In genomic region chr7:45938626-45939302, GRCh38 we compare ENCODE assay signal across 16 cellular contexts. TPM values are rescaled to one million over a fixed set of nuclear protein-coding genes. Genes with fewer than 3 reads are reported as not detected.
DNase-seq lines count a peak whose midpoint lies in the region; ATAC-seq, FAIRE-seq and TF ChIP-seq lines count a peak whose summit lies in the region.
"Had no signal": no experiment of that assay in that cellular context is flagged by ENCODE, and none has a peak within 500 bp of the region (broad histone marks: within the 10 kb centered on the region; RNA-seq: fewer than 3 reads in every experiment).

No MANE protein-coding gene starts in this region.

- H3K27ac Mint-ChIP-seq in T-helper 17 cell, result no peak overlapping the region
- H3K27ac Mint-ChIP-seq: activated naive CD8-positive, alpha-beta T cell treated with anti-CD3 and anti-CD28 coated beads, Interleukin-2, amount 50 U/mL, for 24 hours had no signal

- POLR2A ChIA-PET in GM12878 (lab: Charles Lee), result interaction anchor here (0.5 kb wide), 1 partner anchor 343 kb away, joined by 7 read pairs; no protein-coding TSS in a partner anchor

- CTCF ChIA-PET in GM12878 (lab: Yijun Ruan, JAX), result interaction anchor here (1.3 to 3.5 kb wide), 3 partner anchors 13 to 21 kb away, joined by 3 to 15 read pairs (median 7); no protein-coding TSS in a partner anchor

- H2AFZ ChIP-seq in Karpas-422 (ENCODE audit: low read length) (no peak overlapping the region), GM12878 (ENCODE audit: control insufficient read depth, low read depth, low read length) (no peak overlapping the region)
- H2AFZ ChIP-seq: GM23248 had no signal

- 49% methylated on average over 22 of the region's 22 CpGs for WGBS in GM12878 (ENCODE audit: insufficient coverage, insufficient replicate concordance, low lambda C conversion rate, missing lambda C conversion rate)
- WGBS in liver, result 85% methylated on average over 22 of the region's 22 CpGs

- DNase-seq in DMS53 (lab: John Stamatoyannopoulos, UW) (peak; percentile 74), Karpas-422 (peak; percentile 41), GM12878 (ENCODE audit: low read depth, low spot score) (no peak), nucleus accumbens (lab: John Stamatoyannopoulos, UW) (no peak), T-helper 17 cell (no peak), kidney (no peak)
- DNase-seq: activated naive CD8-positive, alpha-beta T cell treated with anti-CD3 and anti-CD28 coated beads, Interleukin-2, amount 50 U/mL, for 24 hours; C1 segment of cervical spinal cord; dorsolateral prefrontal cortex; GM23248; NCI-H1930; pancreas had no signal

- H3K9ac ChIP-seq in Karpas-422 (ENCODE audit: low read length), result no peak overlapping the region
- H3K9ac ChIP-seq in GM12878 (ENCODE audit: control insufficient read depth, insufficient read depth, low read length), result no peak overlapping the region
- H3K9ac ChIP-seq in liver (ENCODE audit: low read depth in 1 of 2, low read length in 2 of 2), result no peak overlapping the region
- H3K9ac ChIP-seq in kidney (ENCODE audit: low read length in 2 of 2), result no peak overlapping the region
- H3K9ac ChIP-seq: GM23248 had no signal

- TF ChIP-seq RAD21 in GM12878 (IDR thresholded peaks at IDR 0.05; ENCODE audit: insufficient read depth, low read depth, low read length), result no peak
- peak in 1 of 2 donors; percentile 62 for TF ChIP-seq RAD21 in liver (IDR thresholded peaks at IDR 0.05)

- TF ChIP-seq CTCF in GM12878 (IDR thresholded peaks at IDR 0.05 in 2 of 3, conservative IDR thresholded peaks at IDR 0.05 in 1 of 3; ENCODE audit: control insufficient read depth in 2 of 3, extremely low read depth in 1 of 3, insufficient read depth in 1 of 3, low read depth in 3 of 3, low read length in 3 of 3) (peak in 1 of 3 experiments; percentile 21; a peak in 1 of 6 replicates), liver (IDR thresholded peaks at IDR 0.05; ENCODE audit: low read depth, low read length, missing input control) (peak; percentile 14), kidney (IDR thresholded peaks at IDR 0.05; ENCODE audit: borderline replicate concordance, extremely low read depth, insufficient read depth) (no peak)

- intact Hi-C loops in GM12878 (cut with micrococcal nuclease; ENCODE audit: unreplicated experiment) (no loop called here), kidney (cut with DNase I) (no loop called here)

- no peaks in the 10 kb centered on the region for H3K9me3 ChIP-seq in Karpas-422 (ENCODE audit: low read length)
- no peaks in the 10 kb centered on the region for H3K9me3 ChIP-seq in GM12878 (replicated peaks; ENCODE audit: control insufficient read depth, insufficient read depth, low read length)
- no peaks in the 10 kb centered on the region for H3K9me3 ChIP-seq in liver (ENCODE audit: control insufficient read depth in 4 of 4, low read length in 3 of 4)
- H3K9me3 ChIP-seq in T-helper 17 cell (ENCODE audit: control insufficient read depth, low read length, poor library complexity, severe bottlenecking), result no peaks in the 10 kb centered on the region
- no peaks in the 10 kb centered on the region for H3K9me3 ChIP-seq in kidney (ENCODE audit: control insufficient read depth in 1 of 2, low read length in 2 of 2)
- H3K9me3 ChIP-seq: pancreas had no signal

- H3K79me2 ChIP-seq in Karpas-422 (ENCODE audit: low read length) (no peaks in the 10 kb centered on the region), GM12878 (ENCODE audit: control insufficient read depth, insufficient read depth, low read length) (no peaks in the 10 kb centered on the region)

- H3K36me3 Mint-ChIP-seq in T-helper 17 cell (ENCODE audit: low read depth), result no peaks in the 10 kb centered on the region

- in situ Hi-C loops in GM12878 (cut with MboI), result no loop called here

- H3K27ac ChIP-seq in Karpas-422 (ENCODE audit: low read length), result no peak overlapping the region
- no peak overlapping the region for H3K27ac ChIP-seq in GM12878 (ENCODE audit: control insufficient read depth, insufficient read depth)
- no peak overlapping the region for H3K27ac ChIP-seq in liver (ENCODE audit: low read depth in 1 of 2, low read length in 2 of 2)
- H3K27ac ChIP-seq in kidney (ENCODE audit: low read depth in 2 of 2, low read length in 2 of 2), result no peak overlapping the region
- H3K27ac ChIP-seq: dorsolateral prefrontal cortex, GM23248, pancreas had no signal

- H3K4me3 ChIP-seq in Karpas-422 (ENCODE audit: low read length), result no peak overlapping the region
- no peak overlapping the region for H3K4me3 ChIP-seq in GM12878
- H3K4me3 ChIP-seq in liver (ENCODE audit: low read depth in 1 of 3, low read length in 3 of 3), result no peak overlapping the region
- H3K4me3 ChIP-seq in kidney (ENCODE audit: low read length in 2 of 2), result no peak overlapping the region
- H3K4me3 ChIP-seq: dorsolateral prefrontal cortex, GM23248, pancreas had no signal

- H3K36me3 ChIP-seq in Karpas-422 (ENCODE audit: insufficient read depth, low read length) (no peaks in the 10 kb centered on the region), GM12878 (ENCODE audit: control insufficient read depth in 2 of 2, insufficient read depth in 2 of 2, low read length in 1 of 2) (no peaks in the 10 kb centered on the region), liver (ENCODE audit: control insufficient read depth in 4 of 4, insufficient read depth in 3 of 4, low read depth in 1 of 4, low read length in 3 of 4) (no peaks in the 10 kb centered on the region), kidney (ENCODE audit: control insufficient read depth in 1 of 2, insufficient read depth in 2 of 2, low read length in 2 of 2) (no peaks in the 10 kb centered on the region)
- H3K36me3 ChIP-seq: pancreas had no signal

- RAD21 ChIA-PET in GM12878 (lab: Charles Lee; ENCODE audit: unreplicated experiment), result interaction anchor here (1.0 to 1.4 kb wide), 2 partner anchors 16 to 216 kb away, joined by 3 to 5 read pairs; no protein-coding TSS in a partner anchor

- H4K20me1 ChIP-seq in Karpas-422 (ENCODE audit: insufficient read depth, low read depth, low read length) (no peaks in the 10 kb centered on the region), GM12878 (ENCODE audit: control insufficient read depth, insufficient read depth) (no peaks in the 10 kb centered on the region)

- peaks cover 5% of the 10 kb centered on the region for H3K27me3 Mint-ChIP-seq in T-helper 17 cell

- peaks cover 3% of the 10 kb centered on the region for H3K4me1 Mint-ChIP-seq in T-helper 17 cell

- TF ChIP-seq EP300 in GM12878 (IDR thresholded peaks at IDR 0.05; ENCODE audit: borderline replicate concordance in 1 of 2, control insufficient read depth in 1 of 2, low read depth in 2 of 2, low read length in 2 of 2), result no peak

- SMC1A ChIA-PET in GM12878 (lab: Charles Lee; ENCODE audit: uncharacterized antibody, unreplicated experiment), result interaction anchor here (0.9 to 1.2 kb wide), 2 partner anchors 16 to 17 kb away, joined by 3 read pairs; no protein-coding TSS in a partner anchor

- no peaks in the 10 kb centered on the region for H3K4me1 ChIP-seq in Karpas-422 (ENCODE audit: low read length)
- no peaks in the 10 kb centered on the region for H3K4me1 ChIP-seq in GM12878 (ENCODE audit: control insufficient read depth, insufficient read depth, low read length)
- no peaks in the 10 kb centered on the region for H3K4me1 ChIP-seq in liver (ENCODE audit: control insufficient read depth in 4 of 4, insufficient read depth in 4 of 4, low read length in 3 of 4)
- no peaks in the 10 kb centered on the region for H3K4me1 ChIP-seq in kidney (ENCODE audit: control insufficient read depth in 1 of 2, insufficient read depth in 1 of 2, low read depth in 1 of 2, low read length in 2 of 2)
- H3K4me1 ChIP-seq: pancreas had no signal

- no peaks in the 10 kb centered on the region for H3K9me2 ChIP-seq in Karpas-422 (replicated peaks; ENCODE audit: insufficient read depth, low read length)

- H3K4me2 ChIP-seq in Karpas-422 (ENCODE audit: low read depth, low read length, poor library complexity, severe bottlenecking) (no peak overlapping the region), GM12878 (ENCODE audit: control insufficient read depth, insufficient read depth) (no peak overlapping the region)

- ATAC-seq in GM12878 (no peak; the same call in 2 of the 3 replicates), esophagus mucosa (no peak), T-helper 17 cell (no peak)
- ATAC-seq: activated naive CD8-positive, alpha-beta T cell treated with anti-CD3 and anti-CD28 coated beads, Interleukin-2, amount 50 U/mL, for 24 hours had no signal

- H3K4me3 Mint-ChIP-seq in T-helper 17 cell, result no peak overlapping the region
- H3K4me3 Mint-ChIP-seq: activated naive CD8-positive, alpha-beta T cell treated with anti-CD3 and anti-CD28 coated beads, Interleukin-2, amount 50 U/mL, for 24 hours had no signal

- no peak for TF ChIP-seq POLR2A in GM12878 (IDR thresholded peaks at IDR 0.05; ENCODE audit: low read depth, low read length)

- FAIRE-seq in GM12878 (lab: Jason Lieb, UNC) (no peak), kidney (lab: Jason Lieb, UNC) (no peak)
- FAIRE-seq: pancreas had no signal

- no TSS peak for BruUV-seq in GM12878 (replicated peaks; lab: Mats Ljungman, UMichigan)

- no peaks in the 10 kb centered on the region for H3K27me3 ChIP-seq in Karpas-422 (ENCODE audit: low read length)
- no peaks in the 10 kb centered on the region for H3K27me3 ChIP-seq in GM12878 (replicated peaks in 1 of 2; ENCODE audit: control insufficient read depth in 2 of 2, insufficient read depth in 2 of 2, low read length in 1 of 2)
- H3K27me3 ChIP-seq in liver (ENCODE audit: control insufficient read depth in 4 of 4, insufficient read depth in 4 of 4, low read length in 3 of 4), result no peaks in the 10 kb centered on the region
- H3K27me3 ChIP-seq: pancreas had no signal

RNA-seq across cellular contexts. Expression of gene IGFBP3, which starts 17.7 kb away (rescaled TPM):
- total RNA-seq in Karpas-422 (2014; rRNA removed; shearing (Covaris generic); ENCODE audit: low replicate concordance), result not detected in 2 replicates
- total RNA-seq in GM12878 (2013; cell fraction: nucleolus; rRNA removed), result 2.2 and 5.0 TPM in 2 replicates
- total RNA-seq in GM12878 (2014; rRNA removed) (21.6 and 25.5 TPM in 2 replicates), GM12878 (2014; rRNA removed; fragmentation: Illumina TruSeq; extraction: Trizol) (16.1 and 18.6 TPM in 2 replicates), GM12878 (2021) (25.1 and 28.0 TPM in 2 replicates), liver (100 to 1,000 TPM in 1 of 2 donors, 10 to 100 TPM in 1; 87.0 to 214 TPM), esophagus mucosa (7.9 TPM), T-helper 17 cell (10 to 100 TPM in 1 of 2 donors, 1 to 10 TPM in 1; 7.2 to 19.0 TPM), kidney (193 TPM)
- not detected for polyA plus RNA-seq in GM12878 (2011; ENCODE audit: low read depth)
- polyA plus RNA-seq in GM12878 (2011; rRNA removed) (6.0 and 6.6 TPM in 2 replicates), GM12878 (2014; fragmentation: Illumina TruSeq; extraction: Trizol) (21.7 and 23.4 TPM in 2 replicates), GM12878 (2014; fragmentation: Nextera tagmentation; extraction: Ambion mirVana) (10 to 100 TPM in 1 of 2 experiments, 1 to 10 TPM in 1; 7.6 to 11.4 TPM), GM12878 (2014; rRNA removed) (26.9 and 27.7 TPM in 2 replicates), GM12878 (2016; fragmentation: Nextera tagmentation; extraction: Ambion mirVana) (10 to 100 TPM; 10.5 to 15.1 TPM), liver (100 to 1,000 TPM; 151 to 244 TPM), kidney (ENCODE audit: insufficient read depth, low read depth, low replicate concordance) (50.5 TPM)
- 3.8 and 5.9 TPM in 2 replicates for polyA plus RNA-seq in GM12878 (2011; cell fraction: cytosol; rRNA removed)
- polyA plus RNA-seq in GM12878 (2011; cell fraction: nucleus; rRNA removed), result 5.8 and 6.2 TPM in 2 replicates
- polyA plus RNA-seq in GM12878 (2012), result 0.20 TPM in 1 of 2 replicates, not detected in the other
- 2.3 and 2.6 TPM in 2 replicates for polyA minus RNA-seq in GM12878 (2011; rRNA and poly(A)+ RNA removed)
- polyA minus RNA-seq in GM12878 (2011; cell fraction: cytosol; rRNA and poly(A)+ RNA removed), result 3.0 and 4.1 TPM in 2 replicates
- polyA minus RNA-seq in GM12878 (2011; cell fraction: nucleus; rRNA and poly(A)+ RNA removed), result 2.8 and 3.5 TPM in 2 replicates

RNA-seq across cellular contexts. Expression of gene IGFBP1, which starts 50.5 kb away (rescaled TPM):
- not detected in 2 replicates for total RNA-seq in Karpas-422 (2014; rRNA removed; shearing (Covaris generic); ENCODE audit: low replicate concordance)
- not detected in 2 replicates for total RNA-seq in GM12878 (2013; cell fraction: nucleolus; rRNA removed)
- total RNA-seq in GM12878 (2014; rRNA removed) (not detected in 2 replicates), GM12878 (2014; rRNA removed; fragmentation: Illumina TruSeq; extraction: Trizol) (not detected in 2 replicates), GM12878 (2021) (0.13 and 0.29 TPM in 2 replicates), liver (10 to 100 TPM in 1 of 2 donors, 1 to 10 TPM in 1; 3.5 to 29.3 TPM), esophagus mucosa (not detected), T-helper 17 cell (not detected), kidney (not detected)
- not detected for polyA plus RNA-seq in GM12878 (2011; ENCODE audit: low read depth)
- polyA plus RNA-seq in GM12878 (2011; rRNA removed) (not detected in 2 replicates), GM12878 (2014; fragmentation: Illumina TruSeq; extraction: Trizol) (not detected in 2 replicates), GM12878 (2014; fragmentation: Nextera tagmentation; extraction: Ambion mirVana) (not detected), GM12878 (2014; rRNA removed) (not detected in 2 replicates), GM12878 (2016; fragmentation: Nextera tagmentation; extraction: Ambion mirVana) (not detected), liver (100 to 1,000 TPM in 1 of 2 donors, 10 to 100 TPM in 1; 97.9 to 234 TPM), kidney (ENCODE audit: insufficient read depth, low read depth, low replicate concordance) (0.65 TPM)
- polyA plus RNA-seq in GM12878 (2011; cell fraction: cytosol; rRNA removed), result not detected in 2 replicates
- not detected in 2 replicates for polyA plus RNA-seq in GM12878 (2011; cell fraction: nucleus; rRNA removed)
- polyA plus RNA-seq in GM12878 (2012), result 0.07 TPM in 1 of 2 replicates, not detected in the other
- polyA minus RNA-seq in GM12878 (2011; rRNA and poly(A)+ RNA removed), result not detected in 2 replicates
- not detected in 2 replicates for polyA minus RNA-seq in GM12878 (2011; cell fraction: cytosol; rRNA and poly(A)+ RNA removed)
- not detected in 2 replicates for polyA minus RNA-seq in GM12878 (2011; cell fraction: nucleus; rRNA and poly(A)+ RNA removed)
- total RNA-seq: glomerular endothelial cell, lower leg skin had no signal

Comparison
In these comparisons a context has a peak if more than half of its experiments do, and no peak if none do; other contexts are left out.
1. DNase-seq: peak in DMS53 (single experiment) and Karpas-422 (single experiment); none in GM12878 (single experiment), nucleus accumbens (0 of 56), T-helper 17 cell (0 of 3) and kidney (single experiment).